In the genomic region with DNA sequence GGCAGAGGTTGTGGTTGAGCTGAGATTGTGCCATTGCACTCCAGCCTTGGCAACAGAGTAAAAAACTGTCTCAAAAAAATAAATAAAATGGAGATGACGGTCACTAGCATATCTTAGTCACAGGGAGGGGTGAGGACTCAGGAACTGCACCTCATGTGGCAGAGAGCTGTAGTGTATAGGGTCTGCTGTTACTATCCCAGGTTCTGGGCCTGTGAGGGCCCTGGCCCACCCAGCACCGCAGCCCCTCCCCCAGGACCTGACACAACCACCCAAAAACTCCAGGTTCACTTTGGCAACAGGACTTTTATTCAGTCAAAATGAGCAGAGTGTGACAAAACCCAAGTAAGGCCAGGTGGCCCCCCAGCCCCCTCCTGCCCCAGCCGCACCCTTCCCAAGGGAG, we compare ENCODE assay signal across 2 cellular contexts.
TF ChIP-seq lines count a peak whose summit lies in the region.

No MANE protein-coding gene starts in this region.

TF ChIP-seq in SK-N-SH, 30 proteins besides CTCF, POLR2A, EP300 and RAD21 (continued from another document):
- TF ChIP-seq, protein P1, sequence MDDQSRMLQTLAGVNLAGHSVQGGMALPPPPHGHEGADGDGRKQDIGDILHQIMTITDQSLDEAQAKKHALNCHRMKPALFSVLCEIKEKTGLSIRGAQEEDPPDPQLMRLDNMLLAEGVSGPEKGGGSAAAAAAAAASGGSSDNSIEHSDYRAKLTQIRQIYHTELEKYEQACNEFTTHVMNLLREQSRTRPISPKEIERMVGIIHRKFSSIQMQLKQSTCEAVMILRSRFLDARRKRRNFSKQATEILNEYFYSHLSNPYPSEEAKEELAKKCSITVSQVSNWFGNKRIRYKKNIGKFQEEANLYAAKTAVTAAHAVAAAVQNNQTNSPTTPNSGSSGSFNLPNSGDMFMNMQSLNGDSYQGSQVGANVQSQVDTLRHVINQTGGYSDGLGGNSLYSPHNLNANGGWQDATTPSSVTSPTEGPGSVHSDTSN (IDR thresholded peaks at IDR 0.05) = no peak
- TF ChIP-seq MXI1 (IDR thresholded peaks at IDR 0.05; ENCODE audit: low read depth, low read length) = no peak
- TF ChIP-seq, protein P2, sequence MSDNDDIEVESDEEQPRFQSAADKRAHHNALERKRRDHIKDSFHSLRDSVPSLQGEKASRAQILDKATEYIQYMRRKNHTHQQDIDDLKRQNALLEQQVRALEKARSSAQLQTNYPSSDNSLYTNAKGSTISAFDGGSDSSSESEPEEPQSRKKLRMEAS (IDR thresholded peaks at IDR 0.05; ENCODE audit: low read depth) = no peak
- TF ChIP-seq, protein P3, sequence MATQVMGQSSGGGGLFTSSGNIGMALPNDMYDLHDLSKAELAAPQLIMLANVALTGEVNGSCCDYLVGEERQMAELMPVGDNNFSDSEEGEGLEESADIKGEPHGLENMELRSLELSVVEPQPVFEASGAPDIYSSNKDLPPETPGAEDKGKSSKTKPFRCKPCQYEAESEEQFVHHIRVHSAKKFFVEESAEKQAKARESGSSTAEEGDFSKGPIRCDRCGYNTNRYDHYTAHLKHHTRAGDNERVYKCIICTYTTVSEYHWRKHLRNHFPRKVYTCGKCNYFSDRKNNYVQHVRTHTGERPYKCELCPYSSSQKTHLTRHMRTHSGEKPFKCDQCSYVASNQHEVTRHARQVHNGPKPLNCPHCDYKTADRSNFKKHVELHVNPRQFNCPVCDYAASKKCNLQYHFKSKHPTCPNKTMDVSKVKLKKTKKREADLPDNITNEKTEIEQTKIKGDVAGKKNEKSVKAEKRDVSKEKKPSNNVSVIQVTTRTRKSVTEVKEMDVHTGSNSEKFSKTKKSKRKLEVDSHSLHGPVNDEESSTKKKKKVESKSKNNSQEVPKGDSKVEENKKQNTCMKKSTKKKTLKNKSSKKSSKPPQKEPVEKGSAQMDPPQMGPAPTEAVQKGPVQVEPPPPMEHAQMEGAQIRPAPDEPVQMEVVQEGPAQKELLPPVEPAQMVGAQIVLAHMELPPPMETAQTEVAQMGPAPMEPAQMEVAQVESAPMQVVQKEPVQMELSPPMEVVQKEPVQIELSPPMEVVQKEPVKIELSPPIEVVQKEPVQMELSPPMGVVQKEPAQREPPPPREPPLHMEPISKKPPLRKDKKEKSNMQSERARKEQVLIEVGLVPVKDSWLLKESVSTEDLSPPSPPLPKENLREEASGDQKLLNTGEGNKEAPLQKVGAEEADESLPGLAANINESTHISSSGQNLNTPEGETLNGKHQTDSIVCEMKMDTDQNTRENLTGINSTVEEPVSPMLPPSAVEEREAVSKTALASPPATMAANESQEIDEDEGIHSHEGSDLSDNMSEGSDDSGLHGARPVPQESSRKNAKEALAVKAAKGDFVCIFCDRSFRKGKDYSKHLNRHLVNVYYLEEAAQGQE (IDR thresholded peaks at IDR 0.05; ENCODE audit: low read depth, low read length) = no peak
- TF ChIP-seq GATA2 (CRISPR knock-in tag; IDR thresholded peaks at IDR 0.05) = no peak
- TF ChIP-seq YY1 (IDR thresholded peaks at IDR 0.05; ENCODE audit: low read depth) = no peak
- TF ChIP-seq TEAD4 (IDR thresholded peaks at IDR 0.05; ENCODE audit: borderline replicate concordance, insufficient read depth) = no peak
- TF ChIP-seq, protein P4, sequence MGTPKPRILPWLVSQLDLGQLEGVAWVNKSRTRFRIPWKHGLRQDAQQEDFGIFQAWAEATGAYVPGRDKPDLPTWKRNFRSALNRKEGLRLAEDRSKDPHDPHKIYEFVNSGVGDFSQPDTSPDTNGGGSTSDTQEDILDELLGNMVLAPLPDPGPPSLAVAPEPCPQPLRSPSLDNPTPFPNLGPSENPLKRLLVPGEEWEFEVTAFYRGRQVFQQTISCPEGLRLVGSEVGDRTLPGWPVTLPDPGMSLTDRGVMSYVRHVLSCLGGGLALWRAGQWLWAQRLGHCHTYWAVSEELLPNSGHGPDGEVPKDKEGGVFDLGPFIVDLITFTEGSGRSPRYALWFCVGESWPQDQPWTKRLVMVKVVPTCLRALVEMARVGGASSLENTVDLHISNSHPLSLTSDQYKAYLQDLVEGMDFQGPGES (IDR thresholded peaks at IDR 0.05; ENCODE audit: low read depth, low read length) = no peak
- no peak for TF ChIP-seq RFX5 (IDR thresholded peaks at IDR 0.05; ENCODE audit: low read length)

TF ChIP-seq in SK-N-SH treated with all-trans-retinoic acid at 6 μM for 48 hours, 23 proteins besides CTCF, POLR2A, EP300 and RAD21 (continued from another document):
- TF ChIP-seq TOX (CRISPR knock-in tag; IDR thresholded peaks at IDR 0.05; ENCODE audit: borderline replicate concordance) = no peak
